ENCODE assay signal across 27 cellular contexts in genomic region chr10:34467902-34468301, GRCh38.
"Had no signal": no experiment of that assay in that cellular context is flagged by ENCODE, and none has a peak within 500 bp of the region (broad histone marks: within the 10 kb centered on the region; RNA-seq: fewer than 3 reads in every experiment).

No MANE protein-coding gene starts in this region.

- H3K27me3 ChIP-seq: colonic mucosa, esophagus squamous epithelium, gastrocnemius medialis, heart right ventricle, left lung had no signal

- H3K27me3 Mint-ChIP-seq: dendritic cell treated with granulocyte-macrophage colony-stimulating factor and Interleukin-4, amounts not matched to agents 40 ng/mL and 50 ng/mL, for 4 days; naive B cell had no signal

- FAIRE-seq: endometrium, keratinocyte had no signal

- H3K4me3 ChIP-seq: colonic mucosa, esophagus squamous epithelium, gastrocnemius medialis, heart right ventricle, left lung, lower lobe of right lung, mucosa of descending colon had no signal

- H3K36me3 Mint-ChIP-seq: naive B cell had no signal

- H3K4me1 ChIP-seq: colonic mucosa, esophagus squamous epithelium, gastrocnemius medialis, left lung, lower lobe of right lung had no signal

- H3K27ac ChIP-seq: colonic mucosa, epithelial cell of prostate, esophagus squamous epithelium, gastrocnemius medialis, heart right ventricle, left lung, lower lobe of right lung had no signal

- ATAC-seq: effector memory CD8-positive, alpha-beta T cell; esophagus mucosa; gastrocnemius medialis; heart right ventricle; left cardiac atrium; left lung; left ventricle myocardium superior; lower lobe of right lung; mucosa of descending colon had no signal

- H3K4me1 Mint-ChIP-seq: naive B cell had no signal

- H3K36me3 ChIP-seq: colonic mucosa, gastrocnemius medialis, left lung had no signal

- DNase-seq: colonic mucosa; cortex of kidney; effector CD8-positive, alpha-beta T cell; effector memory CD8-positive, alpha-beta T cell; endodermal cell; erythroblast; esophagus squamous epithelium; foreskin fibroblast; foreskin melanocyte; gastrocnemius medialis; glutamatergic neuron; head of caudate nucleus; heart right ventricle; hippocampal formation; left cardiac atrium; left lung; left ventricle myocardium superior; lower lobe of right lung; mesenchymal stem cell; mucosa of descending colon; naive B cell had no signal

- H3K27ac Mint-ChIP-seq: dendritic cell treated with granulocyte-macrophage colony-stimulating factor and Interleukin-4, amounts not matched to agents 40 ng/mL and 50 ng/mL, for 4 days; effector memory CD8-positive, alpha-beta T cell; endodermal cell; mesothelial cell of epicardium; naive B cell had no signal

- H3K9me3 ChIP-seq: colonic mucosa, esophagus squamous epithelium, gastrocnemius medialis, heart right ventricle, left lung, lower lobe of right lung, mucosa of descending colon had no signal

- H3K9me3 Mint-ChIP-seq: effector memory CD8-positive, alpha-beta T cell; endodermal cell; mesothelial cell of epicardium had no signal

- H3K4me3 Mint-ChIP-seq: dendritic cell treated with granulocyte-macrophage colony-stimulating factor and Interleukin-4, amounts not matched to agents 40 ng/mL and 50 ng/mL, for 4 days; effector memory CD8-positive, alpha-beta T cell; endodermal cell; mesothelial cell of epicardium; naive B cell had no signal
